Comparison of ENCODE assay signal across 8 cellular contexts in genomic region chr1:206472454-206472853, GRCh38. TPM values are rescaled to one million over a fixed set of nuclear protein-coding genes. Genes with fewer than 3 reads are reported as not detected.
DNase-seq lines count a peak whose midpoint lies in the region; ATAC-seq, FAIRE-seq and TF ChIP-seq lines count a peak whose summit lies in the region.

No MANE protein-coding gene starts in this region.

- in situ Hi-C loops in G401 (cut with HindIII; ENCODE audit: low sequenced_read_pairs) = no loop called here

- DNase-seq in stimulated activated CD4-positive, alpha-beta T cell treated with anti-CD3 and anti-CD28 coated beads, Interleukin-2, amount 100 ng/mL, for 24 hours = peak; percentile 34 to 44
- no peak for DNase-seq in stimulated activated CD4-positive, alpha-beta T cell treated with anti-CD3 and anti-CD28 coated beads, Interleukin-4, amount 100 ng/mL, for 24 hours
- DNase-seq in iPS-NIHi11 (ENCODE audit: low spot score) = peak; percentile 76
- no peak for DNase-seq in GM19239 (ENCODE audit: insufficient read length, low spot score)
- DNase-seq in cerebellar nuclear complex (lab: John Stamatoyannopoulos, UW) = no peak
- no peak for DNase-seq in G401 (ENCODE audit: low spot score)

- TF ChIP-seq CTCF in WI38 (IDR thresholded peaks at IDR 0.05; ENCODE audit: low read depth, low read length) = no peak

- peak overlapping the region; percentile 21 for H3K4me3 ChIP-seq in WI38 (ENCODE audit: low read depth, low read length)

- no peak for ATAC-seq in HG03196 (IDR thresholded peaks at IDR 0.05; ENCODE audit: unreplicated experiment)

- no peak for FAIRE-seq in GM19239 (lab: Jason Lieb, UNC)

RNA-seq across cellular contexts. Expression of gene IKBKE, which starts 2.2 kb away (rescaled TPM):
- 12.7 and 27.8 TPM in 2 replicates for total RNA-seq in G401 (2014; rRNA removed; shearing (Covaris generic))

RNA-seq across cellular contexts. Expression of gene RASSF5, which starts 34.9 kb away (rescaled TPM):
- total RNA-seq in G401 (2014; rRNA removed; shearing (Covaris generic)) = 0.68 TPM in 1 of 2 replicates, not detected in the other

Comparison
In these comparisons a context has a peak if more than half of its experiments do, and no peak if none do; other contexts are left out.
1. DNase-seq: peak in stimulated activated CD4-positive, alpha-beta T cell treated with anti-CD3 and anti-CD28 coated beads, Interleukin-2, amount 100 ng/mL, for 24 hours (2 of 2) and iPS-NIHi11 (single experiment); none in stimulated activated CD4-positive, alpha-beta T cell treated with anti-CD3 and anti-CD28 coated beads, Interleukin-4, amount 100 ng/mL, for 24 hours (single experiment), GM19239 (single experiment), cerebellar nuclear complex (0 of 2) and G401 (single experiment).